1 cellular context compared by ENCODE assay signal in genomic region chr20:50843331-50844276, GRCh38.
TF ChIP-seq lines count a peak whose summit lies in the region.

No MANE protein-coding gene starts in this region.

TF ChIP-seq in GM12878, 131 proteins besides CTCF, POLR2A, EP300 and RAD21 (continued from another document):
- TF ChIP-seq HDAC6 (IDR thresholded peaks at IDR 0.05; ENCODE audit: unreplicated experiment) = no peak
- 0 out of 3 replicates have a peak, but pooled peaks of 1 of the 2 experiments have one; percentile 9 for TF ChIP-seq EGR1 (IDR thresholded peaks at IDR 0.05; ENCODE audit: borderline replicate concordance in 1 of 2, low read depth in 2 of 2, low read length in 2 of 2)
- peak; percentile 55 for TF ChIP-seq RUNX3 (IDR thresholded peaks at IDR 0.05; ENCODE audit: low read length)
- TF ChIP-seq SPI1 (IDR thresholded peaks at IDR 0.05; ENCODE audit: borderline replicate concordance, insufficient read depth, low read depth, low read length) = peak; percentile 41; the same call in 1 of the 2 replicates
- no peak for TF ChIP-seq ZSCAN29 (IDR thresholded peaks at IDR 0.05)
- TF ChIP-seq KAT2A (conservative IDR thresholded peaks at IDR 0.05; ENCODE audit: control insufficient read depth, low read depth, low read length) = no peak
- TF ChIP-seq PAX5 (IDR thresholded peaks at IDR 0.05; ENCODE audit: borderline replicate concordance, low read depth, low read length) = 0 out of 2 replicates have a peak, but pooled peaks have one; percentile 8
- TF ChIP-seq YBX1 (IDR thresholded peaks at IDR 0.05) = no peak
- no peak for TF ChIP-seq ATF7 (IDR thresholded peaks at IDR 0.05; ENCODE audit: low read depth)
- TF ChIP-seq MEF2A (IDR thresholded peaks at IDR 0.05; ENCODE audit: insufficient read depth, low read depth, low read length) = no peak
- no peak for TF ChIP-seq CREB1 (IDR thresholded peaks at IDR 0.05; ENCODE audit: low read depth)
- TF ChIP-seq, protein P1, sequence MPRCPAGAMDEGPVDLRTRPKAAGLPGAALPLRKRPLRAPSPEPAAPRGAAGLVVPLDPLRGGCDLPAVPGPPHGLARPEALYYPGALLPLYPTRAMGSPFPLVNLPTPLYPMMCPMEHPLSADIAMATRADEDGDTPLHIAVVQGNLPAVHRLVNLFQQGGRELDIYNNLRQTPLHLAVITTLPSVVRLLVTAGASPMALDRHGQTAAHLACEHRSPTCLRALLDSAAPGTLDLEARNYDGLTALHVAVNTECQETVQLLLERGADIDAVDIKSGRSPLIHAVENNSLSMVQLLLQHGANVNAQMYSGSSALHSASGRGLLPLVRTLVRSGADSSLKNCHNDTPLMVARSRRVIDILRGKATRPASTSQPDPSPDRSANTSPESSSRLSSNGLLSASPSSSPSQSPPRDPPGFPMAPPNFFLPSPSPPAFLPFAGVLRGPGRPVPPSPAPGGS (IDR thresholded peaks at IDR 0.05; ENCODE audit: borderline replicate concordance, insufficient read depth, low read depth, low read length, poor library complexity, severe bottlenecking) = no peak
- TF ChIP-seq YY1 (IDR thresholded peaks at IDR 0.05; ENCODE audit: low read depth, low read length) = 0 out of 2 replicates have a peak, but pooled peaks have one; percentile 4
- no peak for TF ChIP-seq EZH2 (IDR thresholded peaks at IDR 0.05; ENCODE audit: borderline replicate concordance, control insufficient read depth, low read depth, low read length)
- no peak for TF ChIP-seq HDGF (IDR thresholded peaks at IDR 0.05)
- no peak for TF ChIP-seq RB1 (IDR thresholded peaks at IDR 0.05; ENCODE audit: borderline replicate concordance)
- TF ChIP-seq SREBF2 (IDR thresholded peaks at IDR 0.05; ENCODE audit: low read length) = no peak
- no peak for TF ChIP-seq IRF5 (IDR thresholded peaks at IDR 0.05; ENCODE audit: borderline replicate concordance)
- no peak for TF ChIP-seq IRF4 (IDR thresholded peaks at IDR 0.05; ENCODE audit: low read depth, low read length)
